ENCODE assay signal across 17 cellular contexts in the genomic region with DNA sequence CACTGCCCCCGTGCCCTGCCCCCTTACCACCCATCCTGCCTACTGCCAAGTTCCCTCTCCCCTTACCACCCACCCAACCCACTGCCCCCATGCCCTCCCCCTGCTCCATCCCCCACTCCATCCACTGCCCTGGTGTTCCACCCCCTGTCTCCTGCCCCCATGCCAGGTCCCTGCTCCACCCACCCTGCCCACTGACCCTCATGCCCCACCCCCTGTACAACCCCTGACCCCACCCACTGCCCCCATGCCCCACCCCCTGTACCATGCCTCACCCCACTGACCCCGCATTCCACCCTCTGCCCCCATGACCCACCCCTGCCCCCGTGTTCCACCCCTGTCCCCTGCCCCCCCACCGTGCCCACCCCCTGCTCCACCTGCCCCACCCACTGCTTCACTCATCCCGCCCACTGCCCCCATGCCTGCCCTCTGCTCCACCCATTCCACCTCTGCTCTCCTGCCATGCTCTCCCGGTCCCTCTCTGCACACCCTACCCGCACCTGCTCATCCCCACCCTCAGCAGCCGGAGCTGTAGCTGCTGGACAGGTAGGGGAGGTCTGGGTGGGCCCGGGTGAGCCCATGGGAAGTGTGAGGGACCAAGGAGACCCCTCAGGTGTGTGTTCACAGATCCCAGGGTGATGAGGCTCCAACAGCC. TPM values are rescaled to one million over a fixed set of nuclear protein-coding genes. Genes with fewer than 3 reads are reported as not detected.
DNase-seq lines count a peak whose midpoint lies in the region; ATAC-seq, FAIRE-seq and TF ChIP-seq lines count a peak whose summit lies in the region.
"Had no signal": no experiment of that assay in that cellular context is flagged by ENCODE, and none has a peak within 500 bp of the region (broad histone marks: within the 10 kb centered on the region; RNA-seq: fewer than 3 reads in every experiment).

No MANE protein-coding gene starts in this region.

- H3K9me3 ChIP-seq in HCT116 (ENCODE audit: control insufficient read depth in 1 of 2, insufficient read depth in 1 of 2, low read depth in 1 of 2, low read length in 2 of 2) (no peaks in the 10 kb centered on the region), GM12878 (replicated peaks; ENCODE audit: control insufficient read depth, insufficient read depth, low read length) (no peaks in the 10 kb centered on the region), mucosa of descending colon (no peaks in the 10 kb centered on the region)

- TF ChIP-seq CTCF in GM10266 (IDR thresholded peaks at IDR 0.05; ENCODE audit: control insufficient read depth, insufficient read depth, low read depth, missing control alignments) (no peak), HCT116 (IDR thresholded peaks at IDR 0.05 in 2 of 3, conservative IDR thresholded peaks at IDR 0.05 in 1 of 3; ENCODE audit: borderline replicate concordance in 1 of 3, insufficient read depth in 1 of 3, low read depth in 2 of 3, low read length in 2 of 3) (no peak), GM12878 (IDR thresholded peaks at IDR 0.05 in 2 of 3, conservative IDR thresholded peaks at IDR 0.05 in 1 of 3; ENCODE audit: control insufficient read depth in 2 of 3, extremely low read depth in 1 of 3, insufficient read depth in 1 of 3, low read depth in 3 of 3, low read length in 3 of 3) (no peak), mucosa of descending colon (IDR thresholded peaks at IDR 0.05) (no peak)

- no TSS peak for BruUV-seq in HCT116 (replicated peaks; lab: Mats Ljungman, UMichigan)
- BruUV-seq in GM12878 (replicated peaks; lab: Mats Ljungman, UMichigan): no TSS peak

- no peak for TF ChIP-seq POLR2A in HCT116 (IDR thresholded peaks at IDR 0.05; ENCODE audit: borderline replicate concordance, extremely low read depth, insufficient read depth, insufficient read length)
- TF ChIP-seq POLR2A in GM12878 (IDR thresholded peaks at IDR 0.05; ENCODE audit: low read depth, low read length): no peak

- H4K20me1 ChIP-seq in HCT116 (ENCODE audit: insufficient read depth) (no peaks in the 10 kb centered on the region), GM12878 (ENCODE audit: control insufficient read depth, insufficient read depth) (no peaks in the 10 kb centered on the region)

- H3K9ac ChIP-seq in HCT116 (ENCODE audit: low read length): no peak overlapping the region
- no peak overlapping the region for H3K9ac ChIP-seq in GM12878 (ENCODE audit: control insufficient read depth, insufficient read depth, low read length)

- H3K4me2 ChIP-seq in HCT116 (ENCODE audit: low read length) (no peak overlapping the region), GM12878 (ENCODE audit: control insufficient read depth, insufficient read depth) (no peak overlapping the region)

- intact Hi-C loops in HCT116 (cut with micrococcal nuclease): no loop called here
- intact Hi-C loops in GM12878 (cut with micrococcal nuclease; ENCODE audit: unreplicated experiment): no loop called here
- intact Hi-C loops in mucosa of descending colon (cut with DNase I, micrococcal nuclease): no loop called here

- peak; percentile 49 for DNase-seq in GM10266 (ENCODE audit: extremely low spot score)
- no peak for DNase-seq in HCT116 (ENCODE audit: low read depth, low spot score)
- DNase-seq in GM12878 (ENCODE audit: low read depth, low spot score): no peak
- peak in 1 of 3 donors; percentile 55 for DNase-seq in mucosa of descending colon
- DNase-seq in stimulated activated CD4-positive, alpha-beta T cell treated with anti-CD3 and anti-CD28 coated beads, Interleukin-4, amount 100 ng/mL, for 24 hours: no peak
- DNase-seq in NCI-H1417 (lab: John Stamatoyannopoulos, UW): no peak
- DNase-seq: AML-193, Caco-2, DMS153, NCI-H1048, NCI-H146, NCI-H2081, NCI-H510A treated with DMSO at 0.1 percent for 48 hours, SHP77 treated with DMSO at 0.1 percent for 48 hours had no signal

- H3K79me2 ChIP-seq in HCT116 (ENCODE audit: insufficient read depth, low read length): no peaks in the 10 kb centered on the region
- no peaks in the 10 kb centered on the region for H3K79me2 ChIP-seq in GM12878 (ENCODE audit: control insufficient read depth, insufficient read depth, low read length)

- RAD21 ChIA-PET in HCT116 (lab: Charles Lee; ENCODE audit: low non-redundant PET in 1 of 2, low total read pairs in 2 of 2, uncharacterized antibody in 2 of 2, unreplicated experiment in 2 of 2): no interaction called here
- RAD21 ChIA-PET in GM12878 (lab: Charles Lee; ENCODE audit: unreplicated experiment): no interaction called here

- H3K9me2 ChIP-seq in HCT116 (ENCODE audit: insufficient read depth): no peaks in the 10 kb centered on the region

- CTCF ChIA-PET in HCT116 (lab: Charles Lee) (no interaction called here), GM12878 (lab: Yijun Ruan, JAX) (no interaction called here)

- H3K4me1 ChIP-seq in HCT116 (ENCODE audit: control insufficient read depth in 1 of 2, insufficient read depth in 2 of 2, low read length in 2 of 2) (peaks cover 0 to 10% of the 10 kb centered on the region in 2 experiments; a peak in 3 of 4 replicates), GM12878 (ENCODE audit: control insufficient read depth, insufficient read depth, low read length) (peaks cover 10% of the 10 kb centered on the region), mucosa of descending colon (ENCODE audit: low read depth) (peaks cover 9% of the 10 kb centered on the region)

- in situ Hi-C loops in GM12878 (cut with MboI): no loop called here

- H3K36me3 ChIP-seq in HCT116 (ENCODE audit: control insufficient read depth in 1 of 2, insufficient read depth in 2 of 2, low read length in 2 of 2): no peaks in the 10 kb centered on the region
- H3K36me3 ChIP-seq in GM12878 (ENCODE audit: control insufficient read depth in 2 of 2, insufficient read depth in 2 of 2, low read length in 1 of 2): no peaks in the 10 kb centered on the region
- no peaks in the 10 kb centered on the region for H3K36me3 ChIP-seq in mucosa of descending colon (ENCODE audit: low read depth)

- H3K27me3 ChIP-seq in HCT116 (ENCODE audit: insufficient read depth, low read length) (no peaks in the 10 kb centered on the region), GM12878 (replicated peaks in 1 of 2; ENCODE audit: control insufficient read depth in 2 of 2, insufficient read depth in 2 of 2, low read length in 1 of 2) (no peaks in the 10 kb centered on the region)

- H3K27ac ChIP-seq in HCT116 (ENCODE audit: low read depth, low read length) (no peak overlapping the region), GM12878 (ENCODE audit: control insufficient read depth, insufficient read depth) (no peak overlapping the region)

- TF ChIP-seq RAD21 in HCT116 (IDR thresholded peaks at IDR 0.05; ENCODE audit: low read depth) (no peak), GM12878 (IDR thresholded peaks at IDR 0.05; ENCODE audit: insufficient read depth, low read depth, low read length) (no peak)

- TF ChIP-seq EP300 in GM12878 (IDR thresholded peaks at IDR 0.05; ENCODE audit: borderline replicate concordance in 1 of 2, control insufficient read depth in 1 of 2, low read depth in 2 of 2, low read length in 2 of 2): no peak

- SMC1A ChIA-PET in GM12878 (lab: Charles Lee; ENCODE audit: uncharacterized antibody, unreplicated experiment): interaction anchor here (0.6 kb wide), 1 partner anchor 11 kb away, joined by 3 read pairs; no protein-coding TSS in a partner anchor

- ATAC-seq in HCT116 (peak; percentile 28; the same call in 1 of the 2 replicates), GM12878 (peak; percentile 29), mucosa of descending colon (peak; percentile 54), HG02885 (IDR thresholded peaks at IDR 0.05; ENCODE audit: poor library complexity, unreplicated experiment) (no peak)

- H2AFZ ChIP-seq in HCT116 (ENCODE audit: low read depth, low read length, poor library complexity, severe bottlenecking): no peak overlapping the region
- no peak overlapping the region; the same call in 1 of the 2 replicates for H2AFZ ChIP-seq in GM12878 (ENCODE audit: control insufficient read depth, low read depth, low read length)

- WGBS in GM12878 (ENCODE audit: insufficient coverage, insufficient replicate concordance, low lambda C conversion rate, missing lambda C conversion rate): 58% methylated on average over 4 of the region's 9 CpGs

- no peak overlapping the region for H3K4me3 ChIP-seq in HCT116 (replicated peaks in 1 of 2; ENCODE audit: low read depth in 1 of 2, low read length in 2 of 2)
- no peak overlapping the region for H3K4me3 ChIP-seq in GM12878
- no peak overlapping the region for H3K4me3 ChIP-seq in mucosa of descending colon

- FAIRE-seq in GM12878 (lab: Jason Lieb, UNC): no peak

- POLR2A ChIA-PET in HCT116 (lab: Charles Lee): no interaction called here
- POLR2A ChIA-PET in GM12878 (lab: Charles Lee): no interaction called here

RNA-seq across cellular contexts. Expression of a gene that starts 7.4 kb away (rescaled TPM):
- 35.2 TPM for total RNA-seq in HCT116 (2021; ENCODE audit: unreplicated experiment)
- 32.5 and 35.2 TPM in 2 replicates for polyA plus RNA-seq in HCT116 (2012)
- total RNA-seq in GM12878 (2013; cell fraction: nucleolus; rRNA removed): 10.7 and 15.8 TPM in 2 replicates
- 23.3 and 23.8 TPM in 2 replicates for total RNA-seq in GM12878 (2014; rRNA removed)
- total RNA-seq in GM12878 (2014; rRNA removed; fragmentation: Illumina TruSeq; extraction: Trizol): 21.5 and 22.6 TPM in 2 replicates
- 29.5 and 30.9 TPM in 2 replicates for total RNA-seq in GM12878 (2021)
- polyA plus RNA-seq in GM12878 (2011; ENCODE audit: low read depth): 40.2 TPM
- 15.9 and 24.8 TPM in 2 replicates for polyA plus RNA-seq in GM12878 (2011; rRNA removed)
- polyA plus RNA-seq in GM12878 (2011; cell fraction: cytosol; rRNA removed): 21.4 and 23.7 TPM in 2 replicates
- 21.1 and 27.5 TPM in 2 replicates for polyA plus RNA-seq in GM12878 (2011; cell fraction: nucleus; rRNA removed)
- polyA plus RNA-seq in GM12878 (2012): 31.4 and 42.8 TPM in 2 replicates
- 27.2 and 29.2 TPM in 2 replicates for polyA plus RNA-seq in GM12878 (2014; fragmentation: Illumina TruSeq; extraction: Trizol)
- polyA plus RNA-seq in GM12878 (2014; fragmentation: Nextera tagmentation; extraction: Ambion mirVana): 1 to 10 TPM; 1.8 to 6.3 TPM
- 27.3 and 28.1 TPM in 2 replicates for polyA plus RNA-seq in GM12878 (2014; rRNA removed)
- 10 to 100 TPM; 47.5 to 50.5 TPM for polyA plus RNA-seq in GM12878 (2016; fragmentation: Nextera tagmentation; extraction: Ambion mirVana)
- 8.9 and 13.3 TPM in 2 replicates for polyA minus RNA-seq in GM12878 (2011; rRNA and poly(A)+ RNA removed)
- 8.2 and 8.5 TPM in 2 replicates for polyA minus RNA-seq in GM12878 (2011; cell fraction: cytosol; rRNA and poly(A)+ RNA removed)
- polyA minus RNA-seq in GM12878 (2011; cell fraction: nucleus; rRNA and poly(A)+ RNA removed): 3.1 and 7.4 TPM in 2 replicates
- 10 to 100 TPM; 30.8 to 36.1 (median 34.8) TPM for total RNA-seq in mucosa of descending colon

RNA-seq across cellular contexts. Expression of a gene that starts 10.7 kb away (rescaled TPM):
- total RNA-seq in HCT116 (2021; ENCODE audit: unreplicated experiment) (22.1 TPM), GM12878 (2014; rRNA removed) (0.65 and 2.3 TPM in 2 replicates), GM12878 (2014; rRNA removed; fragmentation: Illumina TruSeq; extraction: Trizol) (0.36 and 0.41 TPM in 2 replicates), GM12878 (2021) (1.6 and 1.9 TPM in 2 replicates), mucosa of descending colon (10 to 100 TPM; 21.0 to 52.4 (median 23.9) TPM)
- 14.6 and 16.4 TPM in 2 replicates for polyA plus RNA-seq in HCT116 (2012)
- total RNA-seq in GM12878 (2013; cell fraction: nucleolus; rRNA removed): 4.1 and 4.6 TPM in 2 replicates
- polyA plus RNA-seq in GM12878 (2011; ENCODE audit: low read depth): 1.0 TPM
- polyA plus RNA-seq in GM12878 (2011; rRNA removed) (0.98 and 1.2 TPM in 2 replicates), GM12878 (2014; fragmentation: Illumina TruSeq; extraction: Trizol) (0.11 and 0.94 TPM in 2 replicates), GM12878 (2014; fragmentation: Nextera tagmentation; extraction: Ambion mirVana) (under 1 TPM; 0.06 to 0.42 TPM), GM12878 (2014; rRNA removed) (2.4 and 3.2 TPM in 2 replicates), GM12878 (2016; fragmentation: Nextera tagmentation; extraction: Ambion mirVana) (1 to 10 TPM; 2.4 to 2.8 TPM)
- 1.8 TPM in 2 replicates for polyA plus RNA-seq in GM12878 (2011; cell fraction: cytosol; rRNA removed)
- polyA plus RNA-seq in GM12878 (2011; cell fraction: nucleus; rRNA removed): 2.9 and 3.5 TPM in 2 replicates
- polyA plus RNA-seq in GM12878 (2012): 3.5 and 6.7 TPM in 2 replicates
- 0.44 and 1.5 TPM in 2 replicates for polyA minus RNA-seq in GM12878 (2011; rRNA and poly(A)+ RNA removed)
- polyA minus RNA-seq in GM12878 (2011; cell fraction: cytosol; rRNA and poly(A)+ RNA removed): not detected in 2 replicates
- 0.36 and 0.86 TPM in 2 replicates for polyA minus RNA-seq in GM12878 (2011; cell fraction: nucleus; rRNA and poly(A)+ RNA removed)

RNA-seq across cellular contexts. Expression of a gene that starts 26.3 kb away (rescaled TPM):
- total RNA-seq in HCT116 (2021; ENCODE audit: unreplicated experiment) (9.9 TPM), GM12878 (2014; rRNA removed) (0.51 TPM in 1 of 2 replicates, not detected in the other), GM12878 (2014; rRNA removed; fragmentation: Illumina TruSeq; extraction: Trizol) (not detected in 2 replicates), GM12878 (2021) (0.58 TPM in 1 of 2 replicates, not detected in the other), mucosa of descending colon (10 to 100 TPM; 39.4 to 45.5 (median 40.8) TPM)
- polyA plus RNA-seq in HCT116 (2012): 8.6 and 10.7 TPM in 2 replicates
- 0.90 and 1.1 TPM in 2 replicates for total RNA-seq in GM12878 (2013; cell fraction: nucleolus; rRNA removed)
- 0.50 TPM for polyA plus RNA-seq in GM12878 (2011; ENCODE audit: low read depth)
- polyA plus RNA-seq in GM12878 (2011; rRNA removed) (0.08 and 0.17 TPM in 2 replicates), GM12878 (2014; fragmentation: Illumina TruSeq; extraction: Trizol) (not detected in 2 replicates), GM12878 (2014; fragmentation: Nextera tagmentation; extraction: Ambion mirVana) (not detected), GM12878 (2014; rRNA removed) (0.14 and 0.17 TPM in 2 replicates), GM12878 (2016; fragmentation: Nextera tagmentation; extraction: Ambion mirVana) (not detected)
- polyA plus RNA-seq in GM12878 (2011; cell fraction: cytosol; rRNA removed): 0.05 TPM in 1 of 2 replicates, not detected in the other
- polyA plus RNA-seq in GM12878 (2011; cell fraction: nucleus; rRNA removed): 0.37 and 0.57 TPM in 2 replicates
- polyA plus RNA-seq in GM12878 (2012): 1.0 and 1.1 TPM in 2 replicates
- polyA minus RNA-seq in GM12878 (2011; rRNA and poly(A)+ RNA removed): not detected in 2 replicates
- not detected in 2 replicates for polyA minus RNA-seq in GM12878 (2011; cell fraction: cytosol; rRNA and poly(A)+ RNA removed)
- polyA minus RNA-seq in GM12878 (2011; cell fraction: nucleus; rRNA and poly(A)+ RNA removed): not detected in 2 replicates
- total RNA-seq: HT1080 had no signal
- polyA plus RNA-seq: CD14-positive monocyte had no signal

RNA-seq across cellular contexts. Expression of a gene that starts 42.7 kb away (rescaled TPM):
- total RNA-seq in HCT116 (2021; ENCODE audit: unreplicated experiment): 152 TPM
- polyA plus RNA-seq in HCT116 (2012): 140 and 154 TPM in 2 replicates
- 201 and 218 TPM in 2 replicates for total RNA-seq in GM12878 (2013; cell fraction: nucleolus; rRNA removed)
- total RNA-seq in GM12878 (2014; rRNA removed): 54.4 and 58.2 TPM in 2 replicates
- 27.2 and 38.6 TPM in 2 replicates for total RNA-seq in GM12878 (2014; rRNA removed; fragmentation: Illumina TruSeq; extraction: Trizol)
- total RNA-seq in GM12878 (2021): 96.3 and 114 TPM in 2 replicates
- 53.6 TPM for polyA plus RNA-seq in GM12878 (2011; ENCODE audit: low read depth)
- 36.7 and 61.0 TPM in 2 replicates for polyA plus RNA-seq in GM12878 (2011; rRNA removed)
- polyA plus RNA-seq in GM12878 (2011; cell fraction: cytosol; rRNA removed): 93.6 and 116 TPM in 2 replicates
- polyA plus RNA-seq in GM12878 (2011; cell fraction: nucleus; rRNA removed): 456 and 506 TPM in 2 replicates
- 78.2 and 97.0 TPM in 2 replicates for polyA plus RNA-seq in GM12878 (2012)
- 12.2 and 35.6 TPM in 2 replicates for polyA plus RNA-seq in GM12878 (2014; fragmentation: Illumina TruSeq; extraction: Trizol)
- 10 to 100 TPM; 10.3 to 19.3 TPM for polyA plus RNA-seq in GM12878 (2014; fragmentation: Nextera tagmentation; extraction: Ambion mirVana)
- 46.6 and 66.7 TPM in 2 replicates for polyA plus RNA-seq in GM12878 (2014; rRNA removed)
- 10 to 100 TPM; 72.9 to 83.5 TPM for polyA plus RNA-seq in GM12878 (2016; fragmentation: Nextera tagmentation; extraction: Ambion mirVana)
- polyA minus RNA-seq in GM12878 (2011; rRNA and poly(A)+ RNA removed): 128 and 173 TPM in 2 replicates
- 71.3 and 78.0 TPM in 2 replicates for polyA minus RNA-seq in GM12878 (2011; cell fraction: cytosol; rRNA and poly(A)+ RNA removed)
- polyA minus RNA-seq in GM12878 (2011; cell fraction: nucleus; rRNA and poly(A)+ RNA removed): 90.2 and 122 TPM in 2 replicates
- 10 to 100 TPM; 41.3 to 76.0 (median 55.4) TPM for total RNA-seq in mucosa of descending colon
